27 cellular contexts compared by ENCODE assay signal in genomic region chr7:100069991-100070390, GRCh38.
"Had no signal": no experiment of that assay in that cellular context is flagged by ENCODE, and none has a peak within 500 bp of the region (broad histone marks: within the 10 kb centered on the region; RNA-seq: fewer than 3 reads in every experiment).

No MANE protein-coding gene starts in this region.

- ATAC-seq: activated naive CD4-positive, alpha-beta T cell treated with anti-CD3 and anti-CD28 coated beads, Interleukin-2, amount 50 U/mL, for 72 hours; activated T-helper 17 cell treated with anti-CD3 and anti-CD28 coated beads, Interleukin-2, amount 50 U/mL, for 72 hours; effector memory CD8-positive, alpha-beta T cell; gastrocnemius medialis; left lung; naive thymus-derived CD8-positive, alpha-beta T cell; stimulated activated naive CD8-positive, alpha-beta T cell treated with anti-CD3 and anti-CD28 coated beads, Interleukin-15, Interleukin-2, amounts not matched to agents 100 U/mL and 50 U/mL, for 24 hours; T-cell had no signal

- DNase-seq: activated CD4-positive, alpha-beta T cell treated with anti-CD3 and anti-CD28 coated beads, Interleukin-2, amount 10 ng/mL, durations not matched to agents 7 days and 5 days; activated CD4-positive, CD25-positive, alpha-beta regulatory T cell treated with anti-CD3 and anti-CD28 coated beads, Interleukin-2, amount 50 U/mL, for 72 hours; activated CD8-positive, alpha-beta memory T cell treated with anti-CD3 and anti-CD28 coated beads for 24 hours; activated CD8-positive, alpha-beta memory T cell treated with anti-CD3 and anti-CD28 coated beads, Interleukin-2, amount 50 U/mL, for 4 hours; activated T-cell treated with anti-CD3 and anti-CD28 coated beads, Interleukin-2, amount 50 U/mL, for 24 hours; adrenal gland; central memory CD4-positive, alpha-beta T cell; colonic mucosa; dorsolateral prefrontal cortex; effector memory CD8-positive, alpha-beta T cell; esophagus squamous epithelium; gastrocnemius medialis; hippocampal formation; kidney glomerular epithelial cell; left lung; naive thymus-derived CD8-positive, alpha-beta T cell; stimulated activated CD4-positive, alpha-beta T cell treated with anti-CD3 and anti-CD28 coated beads, Interleukin-4, amount 100 ng/mL, for 24 hours; stimulated activated naive CD8-positive, alpha-beta T cell treated with anti-CD3 and anti-CD28 coated beads, Interleukin-15, Interleukin-2, amounts not matched to agents 100 U/mL and 50 U/mL, for 24 hours; T-cell; upper lobe of left lung; WERI-Rb-1 had no signal

- H3K27ac Mint-ChIP-seq: activated CD4-positive, alpha-beta T cell treated with anti-CD3 and anti-CD28 coated beads, Interleukin-2, amount 10 ng/mL, durations not matched to agents 7 days and 5 days; activated naive CD4-positive, alpha-beta T cell treated with anti-CD3 and anti-CD28 coated beads, Interleukin-2, amount 50 U/mL, for 72 hours; activated T-cell treated with anti-CD3 and anti-CD28 coated beads, Interleukin-2, amount 50 U/mL, for 24 hours; activated T-helper 17 cell treated with anti-CD3 and anti-CD28 coated beads, Interleukin-2, amount 50 U/mL, for 72 hours; effector memory CD8-positive, alpha-beta T cell; mesothelial cell of epicardium; T-cell had no signal

- H3K27ac ChIP-seq: adrenal gland, ascending aorta, colonic mucosa, dorsolateral prefrontal cortex, esophagus squamous epithelium, gastrocnemius medialis, left lung, prostate gland, upper lobe of left lung, WERI-Rb-1 had no signal

- H3K4me1 ChIP-seq: ascending aorta, colonic mucosa, prostate gland had no signal

- H3K4me3 ChIP-seq: adrenal gland, ascending aorta, colonic mucosa, dorsolateral prefrontal cortex, esophagus squamous epithelium, left lung, lung, prostate gland, upper lobe of left lung had no signal

- H3K9me3 ChIP-seq: prostate gland had no signal

- H3K27me3 Mint-ChIP-seq: activated CD4-positive, alpha-beta T cell treated with anti-CD3 and anti-CD28 coated beads, Interleukin-2, amount 10 ng/mL, durations not matched to agents 7 days and 5 days; activated T-cell treated with anti-CD3 and anti-CD28 coated beads, Interleukin-2, amount 50 U/mL, for 24 hours; activated T-helper 17 cell treated with anti-CD3 and anti-CD28 coated beads, Interleukin-2, amount 50 U/mL, for 72 hours; effector memory CD8-positive, alpha-beta T cell; naive thymus-derived CD8-positive, alpha-beta T cell; T-cell had no signal

- H3K27me3 ChIP-seq: adrenal gland, ascending aorta, colonic mucosa, dorsolateral prefrontal cortex, esophagus squamous epithelium, gastrocnemius medialis, left lung, upper lobe of left lung had no signal

- H3K4me3 Mint-ChIP-seq: activated CD4-positive, alpha-beta T cell treated with anti-CD3 and anti-CD28 coated beads, Interleukin-2, amount 10 ng/mL, durations not matched to agents 7 days and 5 days; activated T-cell treated with anti-CD3 and anti-CD28 coated beads, Interleukin-2, amount 50 U/mL, for 24 hours; activated T-helper 17 cell treated with anti-CD3 and anti-CD28 coated beads, Interleukin-2, amount 50 U/mL, for 72 hours; effector memory CD8-positive, alpha-beta T cell; mesothelial cell of epicardium; naive thymus-derived CD8-positive, alpha-beta T cell; T-cell had no signal

- H3K4me1 Mint-ChIP-seq: activated CD4-positive, alpha-beta T cell treated with anti-CD3 and anti-CD28 coated beads, Interleukin-2, amount 10 ng/mL, durations not matched to agents 7 days and 5 days; naive thymus-derived CD8-positive, alpha-beta T cell; T-cell had no signal
